ENCODE assay signal across 1 cellular context in genomic region chr2:69915050-69915945, GRCh38.
TF ChIP-seq lines count a peak whose summit lies in the region.

TSS of gene MXD1 (plus strand) at chr2:69915109. CDS start at chr2:69915331, 222 bp downstream.

TF ChIP-seq in K562, 482 proteins besides CTCF, POLR2A, EP300 and RAD21 (continued from another document and continues in another):
- peak; percentile 45 for TF ChIP-seq GTF2B (IDR thresholded peaks at IDR 0.05; ENCODE audit: extremely low read depth, insufficient read length)
- peak; percentile 89 for TF ChIP-seq AFF4 (CRISPR knock-in tag; IDR thresholded peaks at IDR 0.05)
- TF ChIP-seq ZC3H4 (CRISPR knock-in tag; IDR thresholded peaks at IDR 0.05; ENCODE audit: borderline replicate concordance), result peak; percentile 70; the same call in 1 of the 2 replicates
- TF ChIP-seq ZBTB43 (CRISPR knock-in tag; IDR thresholded peaks at IDR 0.05), result no peak
- TF ChIP-seq HDAC2 (IDR thresholded peaks at IDR 0.05), result peak; percentile 32; the same call in 1 of the 2 replicates
- TF ChIP-seq E2F6 (IDR thresholded peaks at IDR 0.05; ENCODE audit: borderline replicate concordance in 1 of 2, extremely low read depth in 1 of 2, insufficient read depth in 1 of 2, insufficient read length in 1 of 2, low read depth in 1 of 2, low read length in 1 of 2, poor library complexity in 1 of 2, severe bottlenecking in 1 of 2), result peak in 1 of 2 experiments; percentile 21
- TF ChIP-seq GTF3C2 (IDR thresholded peaks at IDR 0.05; ENCODE audit: borderline replicate concordance, extremely low read depth, insufficient read length), result no peak
- TF ChIP-seq MGA (IDR thresholded peaks at IDR 0.05), result no peak
- no peak for TF ChIP-seq SMAD4 (CRISPR knock-in tag; conservative IDR thresholded peaks at IDR 0.05)
- peak; percentile 25 to 92; a peak in 1 of 4 replicates for TF ChIP-seq SIN3A (IDR thresholded peaks at IDR 0.05; ENCODE audit: borderline replicate concordance in 2 of 2, control insufficient read depth in 1 of 2, low read depth in 2 of 2, low read length in 2 of 2)
- TF ChIP-seq PHB2 (IDR thresholded peaks at IDR 0.05; ENCODE audit: low read depth), result no peak
- no peak for TF ChIP-seq ATF3 (IDR thresholded peaks at IDR 0.05)
- no peak for TF ChIP-seq ATF3 (CRISPR knock-in tag; conservative IDR thresholded peaks at IDR 0.05)
- TF ChIP-seq CCNT2 (IDR thresholded peaks at IDR 0.05; ENCODE audit: borderline replicate concordance, extremely low read depth, insufficient read length, low read depth, low read length), result peak; percentile 60
- TF ChIP-seq BCLAF1 (IDR thresholded peaks at IDR 0.05; ENCODE audit: borderline replicate concordance in 1 of 2, control insufficient read depth in 1 of 2, low read depth in 2 of 2, low read length in 1 of 2), result 0 out of 4 replicates have a peak, but pooled peaks of 1 of the 2 experiments have one; percentile 24
- TF ChIP-seq MEF2D (tag; conservative IDR thresholded peaks at IDR 0.05; ENCODE audit: low read depth), result no peak; the same call in 1 of the 2 replicates
- no peak for TF ChIP-seq EWSR1 (IDR thresholded peaks at IDR 0.05; ENCODE audit: borderline replicate concordance, low read depth, partially characterized antibody)
- TF ChIP-seq PCBP1 (IDR thresholded peaks at IDR 0.05; ENCODE audit: low read depth, low read length, poor library complexity, severe bottlenecking), result peak; percentile 91
- 0 out of 2 replicates have a peak, but pooled peaks have one; percentile 18 for TF ChIP-seq ZNF143 (CRISPR knock-in tag; IDR thresholded peaks at IDR 0.05)
- peak; percentile 14; the same call in 1 of the 2 replicates for TF ChIP-seq C11orf30 (IDR thresholded peaks at IDR 0.05; ENCODE audit: low read depth)
- peak; percentile 82 for TF ChIP-seq FIP1L1 (IDR thresholded peaks at IDR 0.05; ENCODE audit: low read depth, low read length, poor library complexity, severe bottlenecking)
